In genomic region chr4:6676722-6677558, GRCh38 we compare ENCODE assay signal across 13 cellular contexts. TPM values are rescaled to one million over a fixed set of nuclear protein-coding genes. Genes with fewer than 3 reads are reported as not detected.
DNase-seq lines count a peak whose midpoint lies in the region; ATAC-seq, FAIRE-seq and TF ChIP-seq lines count a peak whose summit lies in the region.
"Had no signal": no experiment of that assay in that cellular context is flagged by ENCODE, and none has a peak within 500 bp of the region (broad histone marks: within the 10 kb centered on the region; RNA-seq: fewer than 3 reads in every experiment).

No MANE protein-coding gene starts in this region.

- H3K9ac ChIP-seq in HUES6 (ENCODE audit: low read length) (peak overlapping the region; percentile 18), astrocyte (ENCODE audit: low read length) (no peak overlapping the region)

- TF ChIP-seq POLR2A in gastrocnemius medialis (IDR thresholded peaks at IDR 0.05) (no peak), tibial nerve (IDR thresholded peaks at IDR 0.05) (no peak)

- H3K27ac Mint-ChIP-seq in Caco-2 (ENCODE audit: unreplicated experiment) (peak overlapping the region; percentile 70), astrocyte (ENCODE audit: unreplicated experiment) (no peak overlapping the region), nephron progenitor cell (peak overlapping the region; percentile 21)

- no peak overlapping the region for H3K27ac ChIP-seq in HUES6 (ENCODE audit: low read depth, low read length)
- H3K27ac ChIP-seq in astrocyte (ENCODE audit: low read depth, low read length), result no peak overlapping the region
- H3K27ac ChIP-seq in gastrocnemius medialis, result no peak overlapping the region
- H3K27ac ChIP-seq in tibial nerve, result no peak overlapping the region
- H3K27ac ChIP-seq: adrenal gland had no signal

- DNase-seq in Caco-2 (no peak), astrocyte (ENCODE audit: low read depth) (no peak), nephron progenitor cell (no peak), gastrocnemius medialis (no peak), tibial nerve (ENCODE audit: low spot score in 2 of 2) (no peak)
- DNase-seq in stimulated activated CD4-positive, alpha-beta T cell treated with anti-CD3 and anti-CD28 coated beads, Interleukin-12 subunit alpha, Interleukin-12 subunit beta, amount 100 ng/mL, for 4 hours, result no peak
- DNase-seq: adrenal gland, kidney glomerular epithelial cell, NCI-H1417 had no signal

- intact Hi-C loops in Caco-2 (cut with micrococcal nuclease; ENCODE audit: unreplicated experiment) (no loop called here), gastrocnemius medialis (cut with DNase I; ENCODE audit: low total_unique reads) (no loop called here)

- peak overlapping the region; percentile 97 for H3K4me2 ChIP-seq in astrocyte (ENCODE audit: low read length)

- H3K9me3 ChIP-seq in Caco-2 (no peaks in the 10 kb centered on the region), HUES6 (ENCODE audit: control insufficient read depth, insufficient read depth, low read depth, low read length) (no peaks in the 10 kb centered on the region; the same call in 1 of the 2 replicates), astrocyte (ENCODE audit: insufficient read depth, low read depth, low read length) (no peaks in the 10 kb centered on the region), gastrocnemius medialis (no peaks in the 10 kb centered on the region), tibial nerve (no peaks in the 10 kb centered on the region)
- H3K9me3 ChIP-seq: adrenal gland had no signal

- peaks cover 50% of the 10 kb centered on the region for H3K36me3 Mint-ChIP-seq in Caco-2 (ENCODE audit: insufficient read depth, unreplicated experiment)
- H3K36me3 Mint-ChIP-seq in astrocyte (ENCODE audit: low read depth, unreplicated experiment), result peaks cover 30% of the 10 kb centered on the region
- H3K36me3 Mint-ChIP-seq in nephron progenitor cell (ENCODE audit: low read depth), result peaks cover 66% of the 10 kb centered on the region

- 84 to 87% methylated on average over 21 of the region's 21 CpGs for WGBS in tibial nerve, 2 donors

- H3K4me3 ChIP-seq in Caco-2 (ENCODE audit: low read depth, low read length) (no peak overlapping the region), HUES6 (ENCODE audit: low read depth, low read length) (peak overlapping the region; percentile 7; the same call in 1 of the 2 replicates), astrocyte (ENCODE audit: insufficient read depth, low read depth, low read length) (no peak overlapping the region), gastrocnemius medialis (no peak overlapping the region), tibial nerve (no peak overlapping the region)
- H3K4me3 ChIP-seq: adrenal gland had no signal

- H3K27me3 Mint-ChIP-seq in Caco-2 (ENCODE audit: insufficient read depth, unreplicated experiment), result no peaks in the 10 kb centered on the region
- no peaks in the 10 kb centered on the region for H3K27me3 Mint-ChIP-seq in astrocyte (ENCODE audit: low read depth, unreplicated experiment)
- H3K27me3 Mint-ChIP-seq in nephron progenitor cell (ENCODE audit: low read depth, poor library complexity), result peaks cover 2% of the 10 kb centered on the region

- peaks cover 35% of the 10 kb centered on the region for H3K79me2 ChIP-seq in astrocyte (ENCODE audit: insufficient read depth, low read length)

- TF ChIP-seq CTCF in Caco-2 (IDR thresholded peaks at IDR 0.05; ENCODE audit: insufficient read depth in 1 of 2, low read depth in 1 of 2, low read length in 1 of 2, severe bottlenecking in 1 of 2, unreplicated experiment in 1 of 2) (no peak), astrocyte (IDR thresholded peaks at IDR 0.05; ENCODE audit: insufficient read depth, low read depth, low read length) (no peak), nephron progenitor cell (IDR thresholded peaks at IDR 0.05) (no peak), gastrocnemius medialis (IDR thresholded peaks at IDR 0.05 in 4 of 5, conservative IDR thresholded peaks at IDR 0.05 in 1 of 5) (no peak), tibial nerve (IDR thresholded peaks at IDR 0.05) (no peak)

- TF ChIP-seq EP300 in tibial nerve (IDR thresholded peaks at IDR 0.05), result no peak

- H3K4me3 Mint-ChIP-seq in Caco-2 (ENCODE audit: unreplicated experiment), result peak overlapping the region; percentile 7
- peak overlapping the region; percentile 73 for H3K4me3 Mint-ChIP-seq in astrocyte (ENCODE audit: unreplicated experiment)
- H3K4me3 Mint-ChIP-seq in nephron progenitor cell, result peak overlapping the region; percentile 89

- POLR2A ChIA-PET in Caco-2 (lab: Charles Lee), result no interaction called here

- H3K4me1 ChIP-seq in Caco-2 (peaks cover 16% of the 10 kb centered on the region), HUES6 (ENCODE audit: control insufficient read depth, insufficient read depth, low read length) (peaks cover 15% of the 10 kb centered on the region), astrocyte (ENCODE audit: insufficient read depth, low read length) (peaks cover 23% of the 10 kb centered on the region), gastrocnemius medialis (peaks cover 27 to 33% of the 10 kb centered on the region in 2 donors), tibial nerve (peaks cover 0 to 34% (median 24%) of the 10 kb centered on the region in 4 donors)

- CTCF ChIA-PET in Caco-2 (lab: Charles Lee), result interaction anchor here (0.6 kb wide), 1 partner anchor 366 kb away, joined by 5 read pairs; a partner anchor contains a TSS

- FAIRE-seq in astrocyte (lab: Jason Lieb, UNC), result no peak
- FAIRE-seq: G401.6 had no signal

- ATAC-seq in gastrocnemius medialis, result no peak
- no peak for ATAC-seq in HG03039 (IDR thresholded peaks at IDR 0.05; ENCODE audit: unreplicated experiment)

- H4K20me1 ChIP-seq in astrocyte (ENCODE audit: insufficient read depth, low read length), result peaks cover 44% of the 10 kb centered on the region

- H3K27me3 ChIP-seq in Caco-2 (replicated peaks; ENCODE audit: control insufficient read depth, insufficient read depth, low read length) (no peaks in the 10 kb centered on the region), HUES6 (ENCODE audit: control insufficient read depth, insufficient read depth, low read length) (no peaks in the 10 kb centered on the region), astrocyte (ENCODE audit: insufficient read depth, low read length) (no peaks in the 10 kb centered on the region), gastrocnemius medialis (no peaks in the 10 kb centered on the region), tibial nerve (no peaks in the 10 kb centered on the region)
- H3K27me3 ChIP-seq: adrenal gland had no signal

- H3K4me1 Mint-ChIP-seq in Caco-2 (ENCODE audit: low read depth, unreplicated experiment) (peaks cover 18% of the 10 kb centered on the region), astrocyte (ENCODE audit: low read depth, unreplicated experiment) (peaks cover 28% of the 10 kb centered on the region), nephron progenitor cell (peaks cover 44% of the 10 kb centered on the region)

- in situ Hi-C loops in gastrocnemius medialis (cut with MboI; ENCODE audit: low sequenced_read_pairs in 4 of 4), result no loop called here

- H2AFZ ChIP-seq in astrocyte (ENCODE audit: low read depth, low read length), result no peak overlapping the region

- H3K9me3 Mint-ChIP-seq in Caco-2 (ENCODE audit: unreplicated experiment), result no peaks in the 10 kb centered on the region
- H3K9me3 Mint-ChIP-seq in astrocyte (ENCODE audit: unreplicated experiment), result peaks cover 7% of the 10 kb centered on the region
- H3K9me3 Mint-ChIP-seq in nephron progenitor cell, result peaks cover 6% of the 10 kb centered on the region

- no TSS peak for BruUV-seq in Caco-2 (replicated peaks; lab: Mats Ljungman, UMichigan)

- H3K36me3 ChIP-seq in Caco-2 (ENCODE audit: control insufficient read depth, insufficient read depth, low read length) (peaks cover 5% of the 10 kb centered on the region), HUES6 (ENCODE audit: control insufficient read depth, insufficient read depth, low read length) (peaks cover 22% of the 10 kb centered on the region), astrocyte (ENCODE audit: insufficient read depth, low read length) (no peaks in the 10 kb centered on the region), gastrocnemius medialis (peaks cover 0 to 10% of the 10 kb centered on the region in 2 donors), tibial nerve (peaks cover 0 to 37% (median 0%) of the 10 kb centered on the region in 3 donors)
- H3K36me3 ChIP-seq: adrenal gland had no signal

RNA-seq across cellular contexts. Expression of gene S100P, which starts 16.7 kb away (rescaled TPM):
- total RNA-seq in Caco-2 (2022), result 70.8 and 96.9 TPM in 2 replicates
- total RNA-seq in astrocyte, result not detected in 2 replicates
- 1 to 10 TPM in 1 of 4 donors, not detected in 3; 1.2 TPM for total RNA-seq in gastrocnemius medialis
- not detected for total RNA-seq in tibial nerve
- total RNA-seq: renal cortical epithelial cell had no signal

RNA-seq across cellular contexts. Expression of gene MRFAP1L1, which starts 32.7 kb away (rescaled TPM):
- total RNA-seq in Caco-2 (2022), result 46.4 and 47.5 TPM in 2 replicates
- 33.2 and 36.8 TPM in 2 replicates for total RNA-seq in astrocyte
- total RNA-seq in gastrocnemius medialis, result 10 to 100 TPM; 43.8 to 54.6 (median 46.9) TPM
- total RNA-seq in tibial nerve, result 10 to 100 TPM; 51.6 to 76.6 (median 59.6) TPM

RNA-seq across cellular contexts. Expression of gene MRFAP1, which starts 36.5 kb away (rescaled TPM):
- total RNA-seq in Caco-2 (2022) (245 and 254 TPM in 2 replicates), astrocyte (258 and 278 TPM in 2 replicates), gastrocnemius medialis (100 to 1,000 TPM; 180 to 281 (median 206) TPM), tibial nerve (100 to 1,000 TPM; 176 to 300 (median 202) TPM)

RNA-seq across cellular contexts. Expression of gene BLOC1S4, which starts 39.0 kb away (rescaled TPM):
- total RNA-seq in Caco-2 (2022) (16.6 and 17.2 TPM in 2 replicates), astrocyte (20.9 and 21.2 TPM in 2 replicates), gastrocnemius medialis (10 to 100 TPM; 15.7 to 25.7 (median 22.3) TPM), tibial nerve (10 to 100 TPM; 18.0 to 32.8 (median 28.3) TPM)

Comparison
In these comparisons a context has a peak if more than half of its experiments do, and no peak if none do; other contexts are left out.
1. H3K4me3 Mint-ChIP-seq: peak in every context shown above with its lines; median percentile 89 in nephron progenitor cell; 73 in astrocyte; 7 in Caco-2.
2. RNA of gene S100P, which starts 16.7 kb away (total RNA-seq): 70.8 to 96.9 TPM in Caco-2; not detected in astrocyte, 1.2 TPM in gastrocnemius medialis and not detected in tibial nerve; every median in the first group is over 10 times any median in the second.